Comparison of ENCODE assay signal across 8 cellular contexts in the genomic region with DNA sequence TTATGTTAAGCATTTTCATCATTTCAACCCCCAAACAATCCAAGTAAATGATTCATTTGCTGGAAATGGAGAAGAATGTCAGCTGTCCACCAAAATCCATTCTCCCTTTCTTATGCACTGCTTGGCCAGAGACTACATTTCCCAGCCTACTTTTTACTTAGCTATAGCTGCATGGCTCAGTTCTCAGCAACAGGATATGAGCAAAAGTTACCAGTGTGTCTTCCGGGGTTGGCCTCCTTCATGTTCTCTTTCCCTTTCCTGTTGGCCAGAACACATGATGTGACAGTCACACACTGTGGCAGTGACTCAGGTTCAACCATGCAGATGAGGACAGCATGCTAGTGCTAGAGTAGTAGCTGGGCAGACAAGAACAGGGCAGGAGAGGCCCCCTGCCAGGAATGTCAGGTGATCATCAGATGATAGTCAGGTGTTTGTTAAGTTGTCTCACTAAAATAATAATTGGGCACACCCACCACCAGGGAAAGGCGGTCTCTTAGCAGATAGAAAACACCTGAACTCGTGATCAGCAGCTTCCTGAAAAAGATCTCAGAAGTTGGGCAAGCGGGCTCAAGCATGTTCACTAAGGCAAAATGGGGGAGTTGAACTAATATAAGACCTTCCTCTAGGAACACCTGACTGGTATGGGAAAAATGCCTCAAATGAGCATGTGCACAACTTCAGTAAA.
DNase-seq lines count a peak whose midpoint lies in the region; ATAC-seq lines count a peak whose summit lies in the region.

No MANE protein-coding gene starts in this region.

- no peaks in the 10 kb centered on the region for H3K36me3 ChIP-seq in effector memory CD4-positive, alpha-beta T cell (ENCODE audit: control insufficient read depth, insufficient read depth, low read length)

- no peak overlapping the region for H3K4me3 ChIP-seq in effector memory CD4-positive, alpha-beta T cell (ENCODE audit: insufficient read depth, low read depth, low read length, poor library complexity, severe bottlenecking)

- H3K27ac ChIP-seq in effector memory CD4-positive, alpha-beta T cell (ENCODE audit: insufficient read depth, low read length, poor library complexity, severe bottlenecking): peak overlapping the region; percentile 54

- DNase-seq in ACHN: peak; percentile 20
- peak; percentile 60 for DNase-seq in activated CD4-positive, CD25-positive, alpha-beta regulatory T cell treated with anti-CD3 and anti-CD28 coated beads, Interleukin-2, amount 50 U/mL, for 72 hours
- peak; percentile 59 to 66 (median 62) for DNase-seq in effector memory CD4-positive, alpha-beta T cell
- DNase-seq in stimulated activated CD4-positive, alpha-beta T cell treated with anti-CD3 and anti-CD28 coated beads, Interleukin-2, amount 100 ng/mL, for 24 hours: peak; percentile 59 to 76
- no peak for DNase-seq in KG1 (lab: John Stamatoyannopoulos, UW)
- DNase-seq in DMS79 treated with DMSO at 0.1 percent for 48 hours (lab: John Stamatoyannopoulos, UW): no peak

- no peaks in the 10 kb centered on the region for H3K9me3 ChIP-seq in effector memory CD4-positive, alpha-beta T cell (ENCODE audit: control insufficient read depth, low read length)

- in situ Hi-C loops in ACHN (cut with HindIII; ENCODE audit: low pct_ligation_motif_present, low pct_unique_long_range_greater_than_20kb, low sequenced_read_pairs): no loop called here

- ATAC-seq in GM19395 (IDR thresholded peaks at IDR 0.05; ENCODE audit: unreplicated experiment) (peak; percentile 90), HG03457 (IDR thresholded peaks at IDR 0.05; ENCODE audit: unreplicated experiment) (peak; percentile 86)

- H3K27me3 ChIP-seq in effector memory CD4-positive, alpha-beta T cell (replicated peaks; ENCODE audit: control insufficient read depth, insufficient read depth, low read length, poor library complexity, severe bottlenecking): no peaks in the 10 kb centered on the region

- H3K4me1 ChIP-seq in effector memory CD4-positive, alpha-beta T cell (ENCODE audit: control insufficient read depth, insufficient read depth, low read length, poor library complexity, severe bottlenecking): no peaks in the 10 kb centered on the region

Comparison
In these comparisons a context has a peak if more than half of its experiments do, and no peak if none do; other contexts are left out.
1. DNase-seq: peak in ACHN (single experiment), activated CD4-positive, CD25-positive, alpha-beta regulatory T cell treated with anti-CD3 and anti-CD28 coated beads, Interleukin-2, amount 50 U/mL, for 72 hours (single experiment), effector memory CD4-positive, alpha-beta T cell (3 of 3) and stimulated activated CD4-positive, alpha-beta T cell treated with anti-CD3 and anti-CD28 coated beads, Interleukin-2, amount 100 ng/mL, for 24 hours (2 of 2); none in KG1 (single experiment) and DMS79 treated with DMSO at 0.1 percent for 48 hours (single experiment).